1 cellular context compared by ENCODE assay signal in the genomic region with DNA sequence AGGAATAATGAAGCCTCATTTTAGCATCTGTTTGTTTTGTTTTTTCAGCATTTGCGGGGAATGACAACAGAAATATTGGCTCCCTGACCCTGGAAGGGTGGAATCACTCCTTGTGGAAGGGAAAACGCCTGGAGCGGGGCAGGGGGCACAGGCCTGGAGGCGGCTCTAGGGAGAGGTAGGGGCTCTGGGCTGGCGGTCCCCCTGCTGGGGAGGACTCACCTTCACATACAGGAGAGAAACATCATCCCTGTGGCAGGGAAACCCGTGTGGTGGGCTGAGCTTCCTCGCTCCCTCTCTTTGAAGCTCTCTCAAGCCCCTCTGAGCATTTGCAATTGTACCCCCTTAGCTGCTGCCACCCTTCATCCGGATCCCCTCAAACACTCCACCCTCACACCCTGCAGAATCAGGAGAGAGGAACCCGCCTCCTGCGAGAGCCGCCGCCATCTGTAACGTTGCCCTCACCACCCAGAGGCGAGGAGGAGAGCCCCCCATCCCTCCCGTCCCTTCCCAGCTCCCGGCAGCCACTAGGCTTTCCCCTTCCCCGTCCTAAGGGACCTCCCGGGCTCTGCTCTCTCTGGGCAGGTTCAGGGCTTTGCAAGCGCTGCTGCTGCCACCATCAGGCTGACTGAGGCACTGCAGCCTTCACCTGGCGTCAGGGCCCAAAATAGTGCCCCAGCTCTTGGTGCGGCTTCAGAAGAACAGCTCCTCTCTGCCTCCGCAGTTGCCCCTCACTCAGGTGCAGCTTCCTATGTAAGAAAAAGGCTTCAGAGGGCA.
A peak's percentile ranks its signal among the peaks of the same experiment; 100 is the strongest.
TF ChIP-seq lines count a peak whose summit lies in the region.

No MANE protein-coding gene starts in this region.

TF ChIP-seq in GM12878, 131 proteins besides CTCF, POLR2A, EP300 and RAD21:
- TF ChIP-seq YY1 (IDR thresholded peaks at IDR 0.05; ENCODE audit: low read depth, low read length): 0 out of 2 replicates have a peak, but pooled peaks have one; percentile 33
- no peak for TF ChIP-seq CHD2 (IDR thresholded peaks at IDR 0.05; ENCODE audit: borderline replicate concordance, low read depth, low read length)
- TF ChIP-seq STAT3 (IDR thresholded peaks at IDR 0.05; ENCODE audit: low read depth, low read length): no peak
- peak; percentile 93 for TF ChIP-seq SMC3 (IDR thresholded peaks at IDR 0.05; ENCODE audit: borderline replicate concordance, low read length)
- TF ChIP-seq BHLHE40 (IDR thresholded peaks at IDR 0.05; ENCODE audit: borderline replicate concordance in 1 of 2, low read depth in 2 of 2, low read length in 1 of 2): 0 out of 4 replicates have a peak, but pooled peaks of 1 of the 2 experiments have one; percentile 23
- no peak for TF ChIP-seq CREB1 (IDR thresholded peaks at IDR 0.05; ENCODE audit: low read depth)
- TF ChIP-seq HDAC6 (IDR thresholded peaks at IDR 0.05; ENCODE audit: unreplicated experiment): no peak
